In the genomic region with DNA sequence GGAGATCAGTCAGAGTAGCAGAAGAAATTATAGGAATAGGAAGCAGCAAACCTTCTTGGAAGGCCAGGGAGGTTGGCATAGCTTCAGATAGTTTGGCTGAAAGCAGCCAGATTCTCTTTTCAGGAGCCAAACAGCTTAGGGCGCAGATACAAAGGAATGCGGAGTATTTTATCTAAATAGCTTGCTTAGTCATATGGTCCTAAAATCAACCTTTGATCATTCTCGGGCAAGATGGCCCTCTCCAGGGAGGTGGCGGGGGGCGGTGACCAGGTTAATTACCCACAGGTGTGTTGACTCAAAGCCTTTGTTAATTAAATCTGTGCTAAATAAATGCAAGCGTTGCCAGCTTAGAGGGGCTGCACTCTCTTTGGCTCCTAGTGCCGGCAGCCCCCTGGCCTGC, we compare ENCODE assay signal across 14 cellular contexts. TPM values are rescaled to one million over a fixed set of nuclear protein-coding genes. Genes with fewer than 3 reads are reported as not detected.
"Had no signal": no experiment of that assay in that cellular context is flagged by ENCODE, and none has a peak within 500 bp of the region (broad histone marks: within the 10 kb centered on the region; RNA-seq: fewer than 3 reads in every experiment).

No MANE protein-coding gene starts in this region.

- FAIRE-seq: TTC549 had no signal

- H3K9me3 ChIP-seq: lower lobe of right lung, neutrophil, thyroid gland had no signal

- DNase-seq: activated effector memory CD4-positive, alpha-beta T cell treated with Interleukin-2 at 50 U/mL for 16 hours; amniotic stem cell; lower lobe of right lung; naive thymus-derived CD8-positive, alpha-beta T cell; retina; T-helper 2 cell; thyroid gland had no signal

- H3K27me3 ChIP-seq: neutrophil, thyroid gland had no signal

- ATAC-seq: activated CD4-positive, CD25-positive, alpha-beta regulatory T cell treated with anti-CD3 and anti-CD28 coated beads, Interleukin-2, amount 50 U/mL, for 24 hours; activated naive CD4-positive, alpha-beta T cell treated with anti-CD3 and anti-CD28 coated beads, Interleukin-2, amount 50 U/mL, for 72 hours; esophagus mucosa; lower lobe of right lung; naive thymus-derived CD8-positive, alpha-beta T cell had no signal

- H3K4me3 ChIP-seq: lower lobe of right lung, thyroid gland had no signal

- H3K27ac ChIP-seq: lower lobe of right lung, thyroid gland had no signal

- H3K4me1 ChIP-seq: lower lobe of right lung, thyroid gland had no signal

- H3K36me3 ChIP-seq: lower lobe of right lung, thyroid gland had no signal

RNA-seq across cellular contexts. Expression of a gene that starts 12.5 kb away (rescaled TPM):
- total RNA-seq: dermis microvascular lymphatic vessel endothelial cell, skeletal muscle tissue, thyroid gland had no signal

RNA-seq across cellular contexts. Expression of a gene that starts 19.4 kb away (rescaled TPM):
- total RNA-seq: activated naive CD4-positive, alpha-beta T cell treated with anti-CD3 and anti-CD28 coated beads, Interleukin-2, amount 50 U/mL, for 72 hours; dermis microvascular lymphatic vessel endothelial cell; naive thymus-derived CD8-positive, alpha-beta T cell had no signal

RNA-seq across cellular contexts. Expression of a gene that starts 43.2 kb away (rescaled TPM):
- total RNA-seq: dermis microvascular lymphatic vessel endothelial cell; esophagus mucosa; lower lobe of right lung; naive thymus-derived CD8-positive, alpha-beta T cell; skeletal muscle tissue; thyroid gland had no signal

RNA-seq across cellular contexts. Expression of a gene that starts 53.9 kb away (rescaled TPM):
- total RNA-seq: activated naive CD4-positive, alpha-beta T cell treated with anti-CD3 and anti-CD28 coated beads, Interleukin-2, amount 50 U/mL, for 72 hours; dermis microvascular lymphatic vessel endothelial cell; esophagus mucosa; naive thymus-derived CD8-positive, alpha-beta T cell; skeletal muscle tissue; thyroid gland had no signal
